In genomic region chr21:36169465-36170128, GRCh38 we compare ENCODE assay signal across 19 cellular contexts. TPM values are rescaled to one million over a fixed set of nuclear protein-coding genes. Genes with fewer than 3 reads are reported as not detected.
DNase-seq lines count a peak whose midpoint lies in the region; ATAC-seq, FAIRE-seq and TF ChIP-seq lines count a peak whose summit lies in the region.
"Had no signal": no experiment of that assay in that cellular context is flagged by ENCODE, and none has a peak within 500 bp of the region (broad histone marks: within the 10 kb centered on the region; RNA-seq: fewer than 3 reads in every experiment).

No MANE protein-coding gene starts in this region.

- H3K27me3 ChIP-seq in BE2C, result no peaks in the 10 kb centered on the region
- H3K27me3 ChIP-seq: testis had no signal

- H3K4me3 ChIP-seq in BE2C (ENCODE audit: low read depth, low read length), result no peak overlapping the region
- H3K4me3 ChIP-seq: prostate gland, testis had no signal

- DNase-seq in BE2C (no peak), left cardiac atrium (peak; percentile 28), NOMO-1 treated with dmso at 0.1 percent for 144 hours (lab: John Stamatoyannopoulos, UW; ENCODE audit: unreplicated experiment) (no peak), NCI-H345 treated with DMSO at 0.1 percent for 48 hours (lab: John Stamatoyannopoulos, UW; ENCODE audit: unreplicated experiment) (no peak), HTR-8/SVneo (ENCODE audit: insufficient read length, low spot score) (no peak)
- DNase-seq: activated CD4-positive, CD25-positive, alpha-beta regulatory T cell; activated T-cell treated with anti-CD3 and anti-CD28 coated beads, Interleukin-2, amount 50 U/mL, for 1 hour; AML-193; cerebellar nuclear complex; erythroblast; kidney; NCI-H1105; NCI-H446 treated with DMSO at 0.1 percent for 48 hours; testis had no signal

- TF ChIP-seq CTCF in BE2C (IDR thresholded peaks at IDR 0.05; ENCODE audit: low read depth, low read length), result peak; percentile 19; the same call in 1 of the 2 replicates
- TF ChIP-seq CTCF in GM12872 (IDR thresholded peaks at IDR 0.05; ENCODE audit: insufficient read depth, low read depth, low read length), result peak; percentile 37; the same call in 1 of the 3 replicates
- no peak for TF ChIP-seq CTCF in VCaP (conservative IDR thresholded peaks at IDR 0.05)

- FAIRE-seq in HTR-8/SVneo (lab: Jason Lieb, UNC), result no peak
- FAIRE-seq: GM12891, kidney had no signal

- intact Hi-C loops in left cardiac atrium (cut with DNase I), result no loop called here

- H3K36me3 ChIP-seq in BE2C, result no peaks in the 10 kb centered on the region
- H3K36me3 ChIP-seq: prostate gland had no signal

- no peaks in the 10 kb centered on the region for H3K9me3 ChIP-seq in BE2C
- H3K9me3 ChIP-seq: prostate gland, testis had no signal

- H3K27ac ChIP-seq in VCaP, result peak overlapping the region; percentile 100
- H3K27ac ChIP-seq: prostate gland, testis had no signal

- no peaks in the 10 kb centered on the region for H3K4me1 ChIP-seq in BE2C
- H3K4me1 ChIP-seq: testis had no signal

- no peak for ATAC-seq in left cardiac atrium
- ATAC-seq in HG03521 (IDR thresholded peaks at IDR 0.05; ENCODE audit: unreplicated experiment), result no peak

RNA-seq across cellular contexts. Expression of gene DOP1B, which starts 13.0 kb away (rescaled TPM):
- 0.32 TPM for polyA plus RNA-seq in BE2C (2012; ENCODE audit: insufficient read depth, insufficient read length, low read depth)
- total RNA-seq in left cardiac atrium, result 1 to 10 TPM; 6.5 to 7.0 TPM

RNA-seq across cellular contexts. Expression of gene CBR3, which starts 34.7 kb away (rescaled TPM):
- polyA plus RNA-seq in BE2C (2012; ENCODE audit: insufficient read depth, insufficient read length, low read depth), result not detected
- total RNA-seq in left cardiac atrium, result 1 to 10 TPM; 4.9 to 7.5 TPM
